ENCODE assay signal across 1 cellular context in the genomic region with DNA sequence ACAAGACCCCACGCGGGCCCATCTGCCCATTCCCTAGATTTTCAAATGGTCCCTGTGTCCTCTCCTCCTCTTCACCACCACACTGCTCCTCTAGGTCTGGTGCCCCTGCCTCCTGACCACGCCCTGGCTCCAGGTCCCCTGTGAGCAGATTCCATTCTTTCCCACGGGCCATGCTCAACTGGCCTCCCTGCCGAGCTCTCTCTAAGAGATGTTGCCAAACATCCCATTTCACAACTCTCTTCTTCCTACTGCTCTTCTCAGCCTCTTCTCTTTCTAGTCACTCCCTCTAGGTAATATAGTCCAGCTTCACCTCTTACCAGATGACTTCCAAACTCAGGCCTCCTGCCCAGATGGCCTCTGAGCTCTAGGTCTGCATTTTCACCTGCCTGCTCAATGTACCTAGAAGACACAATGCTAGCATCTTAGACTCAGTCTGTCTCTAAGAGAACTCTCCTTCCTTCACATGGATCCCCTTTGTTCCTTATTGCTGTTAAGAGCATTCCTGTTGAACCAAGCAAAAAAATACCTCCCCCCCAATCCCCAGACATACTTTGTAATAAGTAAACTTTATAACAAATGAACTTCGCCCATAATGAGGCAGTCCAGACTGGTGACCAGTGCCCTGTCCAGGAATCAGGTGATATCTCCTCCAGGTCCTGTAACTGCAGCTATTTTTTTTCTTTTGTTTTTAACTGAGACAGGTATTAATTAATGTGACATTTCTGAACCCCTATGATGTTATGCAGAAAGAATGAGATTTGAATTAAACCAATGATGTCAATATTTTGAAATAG.
TF ChIP-seq lines count a peak whose summit lies in the region.

No MANE protein-coding gene starts in this region.

TF ChIP-seq in GM23338, 12 proteins besides CTCF, POLR2A, EP300 and RAD21 (continued from another document):
- TF ChIP-seq, protein P1, sequence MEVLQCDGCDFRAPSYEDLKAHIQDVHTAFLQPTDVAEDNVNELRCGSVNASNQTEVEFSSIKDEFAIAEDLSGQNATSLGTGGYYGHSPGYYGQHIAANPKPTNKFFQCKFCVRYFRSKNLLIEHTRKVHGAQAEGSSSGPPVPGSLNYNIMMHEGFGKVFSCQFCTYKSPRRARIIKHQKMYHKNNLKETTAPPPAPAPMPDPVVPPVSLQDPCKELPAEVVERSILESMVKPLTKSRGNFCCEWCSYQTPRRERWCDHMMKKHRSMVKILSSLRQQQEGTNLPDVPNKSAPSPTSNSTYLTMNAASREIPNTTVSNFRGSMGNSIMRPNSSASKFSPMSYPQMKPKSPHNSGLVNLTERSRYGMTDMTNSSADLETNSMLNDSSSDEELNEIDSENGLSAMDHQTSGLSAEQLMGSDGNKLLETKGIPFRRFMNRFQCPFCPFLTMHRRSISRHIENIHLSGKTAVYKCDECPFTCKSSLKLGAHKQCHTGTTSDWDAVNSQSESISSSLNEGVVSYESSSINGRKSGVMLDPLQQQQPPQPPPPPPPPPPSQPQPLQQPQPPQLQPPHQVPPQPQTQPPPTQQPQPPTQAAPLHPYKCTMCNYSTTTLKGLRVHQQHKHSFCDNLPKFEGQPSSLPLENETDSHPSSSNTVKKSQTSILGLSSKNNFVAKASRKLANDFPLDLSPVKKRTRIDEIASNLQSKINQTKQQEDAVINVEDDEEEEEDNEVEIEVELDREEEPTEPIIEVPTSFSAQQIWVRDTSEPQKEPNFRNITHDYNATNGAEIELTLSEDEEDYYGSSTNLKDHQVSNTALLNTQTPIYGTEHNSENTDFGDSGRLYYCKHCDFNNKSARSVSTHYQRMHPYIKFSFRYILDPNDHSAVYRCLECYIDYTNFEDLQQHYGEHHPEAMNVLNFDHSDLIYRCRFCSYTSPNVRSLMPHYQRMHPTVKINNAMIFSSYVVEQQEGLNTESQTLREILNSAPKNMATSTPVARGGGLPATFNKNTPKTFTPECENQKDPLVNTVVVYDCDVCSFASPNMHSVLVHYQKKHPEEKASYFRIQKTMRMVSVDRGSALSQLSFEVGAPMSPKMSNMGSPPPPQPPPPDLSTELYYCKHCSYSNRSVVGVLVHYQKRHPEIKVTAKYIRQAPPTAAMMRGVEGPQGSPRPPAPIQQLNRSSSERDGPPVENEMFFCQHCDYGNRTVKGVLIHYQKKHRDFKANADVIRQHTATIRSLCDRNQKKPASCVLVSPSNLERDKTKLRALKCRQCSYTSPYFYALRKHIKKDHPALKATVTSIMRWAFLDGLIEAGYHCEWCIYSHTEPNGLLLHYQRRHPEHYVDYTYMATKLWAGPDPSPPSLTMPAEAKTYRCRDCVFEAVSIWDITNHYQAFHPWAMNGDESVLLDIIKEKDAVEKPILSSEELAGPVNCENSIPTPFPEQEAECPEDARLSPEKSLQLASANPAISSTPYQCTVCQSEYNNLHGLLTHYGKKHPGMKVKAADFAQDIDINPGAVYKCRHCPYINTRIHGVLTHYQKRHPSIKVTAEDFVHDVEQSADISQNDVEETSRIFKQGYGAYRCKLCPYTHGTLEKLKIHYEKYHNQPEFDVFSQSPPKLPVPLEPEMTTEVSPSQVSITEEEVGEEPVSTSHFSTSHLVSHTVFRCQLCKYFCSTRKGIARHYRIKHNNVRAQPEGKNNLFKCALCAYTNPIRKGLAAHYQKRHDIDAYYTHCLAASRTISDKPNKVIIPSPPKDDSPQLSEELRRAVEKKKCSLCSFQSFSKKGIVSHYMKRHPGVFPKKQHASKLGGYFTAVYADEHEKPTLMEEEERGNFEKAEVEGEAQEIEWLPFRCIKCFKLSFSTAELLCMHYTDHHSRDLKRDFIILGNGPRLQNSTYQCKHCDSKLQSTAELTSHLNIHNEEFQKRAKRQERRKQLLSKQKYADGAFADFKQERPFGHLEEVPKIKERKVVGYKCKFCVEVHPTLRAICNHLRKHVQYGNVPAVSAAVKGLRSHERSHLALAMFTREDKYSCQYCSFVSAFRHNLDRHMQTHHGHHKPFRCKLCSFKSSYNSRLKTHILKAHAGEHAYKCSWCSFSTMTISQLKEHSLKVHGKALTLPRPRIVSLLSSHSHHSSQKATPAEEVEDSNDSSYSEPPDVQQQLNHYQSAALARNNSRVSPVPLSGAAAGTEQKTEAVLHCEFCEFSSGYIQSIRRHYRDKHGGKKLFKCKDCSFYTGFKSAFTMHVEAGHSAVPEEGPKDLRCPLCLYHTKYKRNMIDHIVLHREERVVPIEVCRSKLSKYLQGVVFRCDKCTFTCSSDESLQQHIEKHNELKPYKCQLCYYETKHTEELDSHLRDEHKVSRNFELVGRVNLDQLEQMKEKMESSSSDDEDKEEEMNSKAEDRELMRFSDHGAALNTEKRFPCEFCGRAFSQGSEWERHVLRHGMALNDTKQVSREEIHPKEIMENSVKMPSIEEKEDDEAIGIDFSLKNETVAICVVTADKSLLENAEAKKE (CRISPR knock-in tag; IDR thresholded peaks at IDR 0.05) = no peak
- TF ChIP-seq CREB1 (CRISPR knock-in tag; IDR thresholded peaks at IDR 0.05; ENCODE audit: low read depth) = no peak
